ENCODE assay signal across 16 cellular contexts in the genomic region with DNA sequence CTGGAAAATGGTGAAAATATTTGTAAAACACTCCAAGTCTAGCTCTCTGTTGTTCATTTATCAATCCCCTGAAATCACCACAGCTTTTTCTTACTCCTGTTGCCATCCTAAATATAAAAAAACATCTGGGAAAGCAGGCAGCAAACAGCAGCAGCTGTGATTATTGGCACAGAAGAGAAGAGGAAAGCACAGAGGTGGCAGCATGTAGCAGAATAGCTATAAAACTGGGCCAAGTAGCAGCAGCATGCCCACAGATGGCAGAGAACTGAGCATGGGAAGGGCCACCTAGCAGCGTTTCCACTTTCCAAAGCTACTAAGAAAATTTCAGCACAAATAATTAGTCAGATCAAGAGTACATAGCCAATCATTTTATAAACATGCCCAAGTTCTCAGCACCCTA.
DNase-seq lines count a peak whose midpoint lies in the region; ATAC-seq, FAIRE-seq and TF ChIP-seq lines count a peak whose summit lies in the region.
"Had no signal": no experiment of that assay in that cellular context is flagged by ENCODE, and none has a peak within 500 bp of the region (broad histone marks: within the 10 kb centered on the region; RNA-seq: fewer than 3 reads in every experiment).

No MANE protein-coding gene starts in this region.

- H3K9me3 ChIP-seq in GM23248 (ENCODE audit: low read depth), result no peaks in the 10 kb centered on the region
- no peaks in the 10 kb centered on the region for H3K9me3 ChIP-seq in H1 (ENCODE audit: insufficient read depth in 2 of 2, low read depth in 1 of 2, low read length in 1 of 2)

- POLR2A ChIA-PET in H1 (lab: Charles Lee; ENCODE audit: partially characterized antibody), result no interaction called here

- CTCF ChIA-PET in H1 (lab: Charles Lee; ENCODE audit: partially characterized antibody), result interaction anchor here (1.2 kb wide), 1 partner anchor 10 kb away, joined by 3 read pairs; no protein-coding TSS in a partner anchor

- no peaks in the 10 kb centered on the region for H3K9me2 ChIP-seq in GM23248 (ENCODE audit: insufficient read depth)

- no peaks in the 10 kb centered on the region for H3F3A ChIP-seq in GM23248 (ENCODE audit: insufficient read depth)

- no peaks in the 10 kb centered on the region for H3K27me3 ChIP-seq in GM23248 (replicated peaks; ENCODE audit: insufficient read depth)
- no peaks in the 10 kb centered on the region for H3K27me3 ChIP-seq in H1 (replicated peaks in 1 of 4; ENCODE audit: control insufficient read depth in 3 of 4, extremely low read depth in 1 of 4, insufficient read depth in 3 of 4, low read length in 3 of 4)

- H3K4me3 Mint-ChIP-seq in progenitor cell of endocrine pancreas (ENCODE audit: low read depth), result no peak overlapping the region
- H3K4me3 Mint-ChIP-seq: H9 had no signal

- H3K23me2 ChIP-seq in H1 (ENCODE audit: low read depth, low read length), result no peaks in the 10 kb centered on the region

- TF ChIP-seq CTCF in H1 (IDR thresholded peaks at IDR 0.05; ENCODE audit: control extremely low read depth in 1 of 3, insufficient read depth in 1 of 3, low read depth in 1 of 3, low read length in 3 of 3), result no peak
- no peak for TF ChIP-seq CTCF in progenitor cell of endocrine pancreas (IDR thresholded peaks at IDR 0.05; ENCODE audit: unreplicated experiment)

- no peak for TF ChIP-seq RAD21 in H1 (IDR thresholded peaks at IDR 0.05 in 1 of 2, conservative IDR thresholded peaks at IDR 0.05 in 1 of 2; ENCODE audit: low read depth in 2 of 2, low read length in 2 of 2)

- H3K4me1 ChIP-seq in GM23248 (ENCODE audit: insufficient read depth), result no peaks in the 10 kb centered on the region
- no peaks in the 10 kb centered on the region for H3K4me1 ChIP-seq in H1 (replicated peaks in 1 of 4; ENCODE audit: control insufficient read depth in 3 of 4, insufficient read depth in 4 of 4, low read length in 3 of 4)

- no peak overlapping the region for H2BK12ac ChIP-seq in H1 (ENCODE audit: low read depth, low read length)

- no peaks in the 10 kb centered on the region for H3K36me3 ChIP-seq in GM23248 (ENCODE audit: low read depth)
- H3K36me3 ChIP-seq in H1 (ENCODE audit: control insufficient read depth in 2 of 4, insufficient read depth in 4 of 4, low read length in 3 of 4), result no peaks in the 10 kb centered on the region

- 8 to 9% methylated on average over 1 of the region's 1 CpG for WGBS in GM23248 (ENCODE audit: low coverage in 1 of 2, low lambda C conversion rate in 2 of 2, missing lambda C conversion rate in 2 of 2), 2 experiments
- WGBS in H1 (ENCODE audit: extremely low coverage in 1 of 2, insufficient coverage in 1 of 2, insufficient read length in 1 of 2, insufficient replicate concordance in 2 of 2, low coverage in 1 of 2, low lambda C conversion rate in 2 of 2, missing lambda C conversion rate in 1 of 2), 2 experiments, result 92% methylated on average over 1 of the region's 1 CpG; no CpG with 5 or more reads in 1 of the 2 experiments

- H3K23ac ChIP-seq in H1 (ENCODE audit: insufficient read length), result no peak overlapping the region

- H3K27ac ChIP-seq in GM23248 (no peak overlapping the region), H1 (ENCODE audit: low read depth, low read length) (no peak overlapping the region)

- no peak for DNase-seq in GM23248
- DNase-seq in NCI-H1694 treated with DMSO at 0.1 percent for 48 hours (lab: John Stamatoyannopoulos, UW), result peak; percentile 93
- no peak for DNase-seq in H1 (ENCODE audit: low read depth in 1 of 2, low spot score in 2 of 2)
- DNase-seq in progenitor cell of endocrine pancreas (ENCODE audit: low spot score, unreplicated experiment), result no peak
- no peak for DNase-seq in cerebellar nuclear complex (lab: John Stamatoyannopoulos, UW)
- DNase-seq: AML-193, COR-L47, EL, H9, NCI-H1436 treated with DMSO at 0.1 percent for 48 hours, NCI-H2081 treated with DMSO at 0.1 percent for 48 hours, NCI-H345, RPMI8226, SIG-M5 had no signal

- no peak overlapping the region for H3K4me2 ChIP-seq in GM23248 (ENCODE audit: unreplicated experiment)
- H3K4me2 ChIP-seq in H1 (ENCODE audit: insufficient read depth in 1 of 2, low read depth in 2 of 2, low read length in 2 of 2), result no peak overlapping the region

- H3K79me2 ChIP-seq in GM23248 (ENCODE audit: insufficient read depth) (no peaks in the 10 kb centered on the region), H1 (ENCODE audit: control insufficient read depth in 1 of 2, insufficient read depth in 2 of 2, low read length in 2 of 2) (no peaks in the 10 kb centered on the region)

- H3K4ac ChIP-seq in H1 (replicated peaks; ENCODE audit: insufficient read length, low read depth, low read length), result no peak overlapping the region

- peaks cover 5% of the 10 kb centered on the region for H3K9me3 Mint-ChIP-seq in progenitor cell of endocrine pancreas (ENCODE audit: low read depth)

- H2BK15ac ChIP-seq in H1 (ENCODE audit: low read length), result no peak overlapping the region

- H3K27me3 Mint-ChIP-seq in progenitor cell of endocrine pancreas, result no peaks in the 10 kb centered on the region

- no peaks in the 10 kb centered on the region for H4K20me1 ChIP-seq in GM23248 (ENCODE audit: insufficient read depth)
- H4K20me1 ChIP-seq in H1 (replicated peaks in 1 of 2; ENCODE audit: control insufficient read depth in 1 of 2, insufficient read depth in 2 of 2, low read length in 2 of 2), result no peaks in the 10 kb centered on the region

- no peaks in the 10 kb centered on the region for H3K4me1 Mint-ChIP-seq in progenitor cell of endocrine pancreas (ENCODE audit: low read depth)

- no peak overlapping the region for H3K56ac ChIP-seq in H1 (replicated peaks; ENCODE audit: insufficient read length, low read depth, low read length)

- no peak overlapping the region for H2BK5ac ChIP-seq in H1 (ENCODE audit: low read depth, low read length)

- no peak overlapping the region for H4K8ac ChIP-seq in H1 (ENCODE audit: extremely low read depth, insufficient read depth, low read length)

- TF ChIP-seq EP300 in H1 (IDR thresholded peaks at IDR 0.05; ENCODE audit: borderline replicate concordance in 1 of 2, low read depth in 2 of 2, low read length in 2 of 2), result no peak

- H4K91ac ChIP-seq in H1 (replicated peaks; ENCODE audit: insufficient read length, low read length), result no peak overlapping the region

- no peak overlapping the region for H3K18ac ChIP-seq in H1 (ENCODE audit: extremely low read depth, low read length)

- H3K9ac ChIP-seq in GM23248 (no peak overlapping the region), H1 (replicated peaks in 1 of 4; ENCODE audit: extremely low read depth in 1 of 4, low read depth in 3 of 4, low read length in 3 of 4) (no peak overlapping the region)

- no peak overlapping the region for H2BK120ac ChIP-seq in H1 (replicated peaks; ENCODE audit: low read depth, low read length)

- peak overlapping the region; percentile 36 for H3K27ac Mint-ChIP-seq in progenitor cell of endocrine pancreas

- no peaks in the 10 kb centered on the region for H3K36me3 Mint-ChIP-seq in progenitor cell of endocrine pancreas (ENCODE audit: insufficient read depth)

- no peak for ATAC-seq in GM19452 (IDR thresholded peaks at IDR 0.05; ENCODE audit: unreplicated experiment)
- no peak for ATAC-seq in GM19463 (IDR thresholded peaks at IDR 0.05; ENCODE audit: unreplicated experiment)

- TF ChIP-seq POLR2A in H1 (IDR thresholded peaks at IDR 0.05; ENCODE audit: control extremely low read depth in 1 of 2, low read depth in 2 of 2, low read length in 2 of 2), result no peak

- H3K79me1 ChIP-seq in H1 (ENCODE audit: low read depth, low read length), result no peaks in the 10 kb centered on the region

- FAIRE-seq in H1 (lab: Jason Lieb, UNC), result no peak

- H2AFZ ChIP-seq in GM23248, result peak overlapping the region; percentile 11; the same call in 1 of the 2 replicates
- 0 out of 2 replicates have a peak overlapping the region, but pooled peaks have one; percentile 50 for H2AFZ ChIP-seq in H1 (ENCODE audit: low read length)

- H4K5ac ChIP-seq in H1 (ENCODE audit: insufficient read length, low read depth, low read length), result no peak overlapping the region

- H3K4me3 ChIP-seq in GM23248, result no peak overlapping the region
- no peak overlapping the region for H3K4me3 ChIP-seq in H1 (ENCODE audit: extremely low read depth in 1 of 4, insufficient read depth in 2 of 4, low read depth in 3 of 4, low read length in 4 of 4)

- H2BK20ac ChIP-seq in H1 (ENCODE audit: low read length), result no peak overlapping the region

- no peak overlapping the region for H2AK5ac ChIP-seq in H1 (ENCODE audit: low read depth, low read length)

- in situ Hi-C loops in GM23248 (cut with MboI), result no loop called here

- no peak overlapping the region for H3K14ac ChIP-seq in H1 (ENCODE audit: insufficient read length)

TF ChIP-seq in H1, 55 proteins besides CTCF, POLR2A, EP300 and RAD21:
- TF ChIP-seq MAFK (IDR thresholded peaks at IDR 0.05; ENCODE audit: low read depth, low read length), result no peak
- TF ChIP-seq TEAD4 (IDR thresholded peaks at IDR 0.05; ENCODE audit: low read depth, low read length), result no peak
- TF ChIP-seq TAF1 (IDR thresholded peaks at IDR 0.05; ENCODE audit: low read depth, low read length), result no peak
- no peak for TF ChIP-seq CBX5 (IDR thresholded peaks at IDR 0.05; ENCODE audit: low read depth, low read length)
- no peak for TF ChIP-seq ASH2L (IDR thresholded peaks at IDR 0.05; ENCODE audit: low read length)
